8 cellular contexts compared by ENCODE assay signal in genomic region chr16:1420540-1421205, GRCh38. TPM values are rescaled to one million over a fixed set of nuclear protein-coding genes. Genes with fewer than 3 reads are reported as not detected.
A peak's percentile ranks its signal among the peaks of the same experiment; 100 is the strongest.
DNase-seq lines count a peak whose midpoint lies in the region; ATAC-seq and TF ChIP-seq lines count a peak whose summit lies in the region.

Gene UQCC4, minus strand, starts transcription at chr16:1420747. Its CDS starts 24 bp downstream, at chr16:1420723.

- peaks cover 22% of the 10 kb centered on the region for H3K36me3 Mint-ChIP-seq in activated T-helper 2 cell treated with anti-CD3 and anti-CD28 coated beads, Interferon-gamma antibody, Interleukin-2, Interleukin-4, amounts not matched to agents 10 μg/mL and 5 μg/mL and 100 μg/mL, durations not matched to agents 14 hours and 24 hours and 36 hours (ENCODE audit: low read depth)
- no peaks in the 10 kb centered on the region for H3K36me3 Mint-ChIP-seq in natural killer cell

- peak; percentile 89 to 95 (median 92) for ATAC-seq in natural killer cell

- peaks cover 4% of the 10 kb centered on the region for H3K4me1 Mint-ChIP-seq in activated T-helper 2 cell treated with anti-CD3 and anti-CD28 coated beads, Interferon-gamma antibody, Interleukin-2, Interleukin-4, amounts not matched to agents 10 μg/mL and 5 μg/mL and 100 μg/mL, durations not matched to agents 14 hours and 24 hours and 36 hours (ENCODE audit: low read depth)
- peaks cover 0 to 15% of the 10 kb centered on the region in 2 donors for H3K4me1 Mint-ChIP-seq in natural killer cell

- H3K27ac Mint-ChIP-seq in activated T-helper 2 cell treated with anti-CD3 and anti-CD28 coated beads, Interferon-gamma antibody, Interleukin-2, Interleukin-4, amounts not matched to agents 10 μg/mL and 5 μg/mL and 100 μg/mL, durations not matched to agents 14 hours and 24 hours and 36 hours = peak within 1 kb of the TSS; percentile 98
- H3K27ac Mint-ChIP-seq in natural killer cell = peak within 1 kb of the TSS; percentile 96 to 97

- intact Hi-C loops in activated T-helper 2 cell treated with anti-CD3 and anti-CD28 coated beads, Interferon-gamma antibody, Interleukin-2, Interleukin-4, amounts not matched to agents 10 μg/mL and 5 μg/mL and 100 μg/mL, durations not matched to agents 14 hours and 24 hours and 36 hours (cut with micrococcal nuclease) = loop anchor here (1.0 to 10.0 kb wide), 7 partner anchors 54 to 893 kb away; partner anchors contain the start of genes CAPN15, CLCN7, CRAMP1 and IFT140
- intact Hi-C loops in natural killer cell (cut with micrococcal nuclease) = loop anchor here (2.0 kb wide), 2 partner anchors 112 to 192 kb away; partner anchors contain the start of genes CRAMP1, IFT140 and UBE2I

- CTCF ChIA-PET in RWPE1 (lab: Yijun Ruan, JAX) = interaction anchor here (0.6 to 1.1 kb wide), 3 partner anchors 119 to 439 kb away, joined by 3 to 4 read pairs (median 3); no protein-coding TSS in a partner anchor

- DNase-seq in Daoy (ENCODE audit: low read depth) (peak; percentile 98), GOT3 (lab: John Stamatoyannopoulos, UW) (peak; percentile 89), LNCaP clone FGC (ENCODE audit: low read depth) (peak; percentile 96), RWPE1 (ENCODE audit: low spot score) (peak; percentile 97), fibroblast of mammary gland (ENCODE audit: low read depth) (peak; percentile 99), natural killer cell (peak; percentile 100)
- DNase-seq in activated T-helper 2 cell treated with anti-CD3 and anti-CD28 coated beads, Interferon-gamma antibody, Interleukin-2, Interleukin-4, amounts not matched to agents 10 μg/mL and 5 μg/mL and 100 μg/mL, durations not matched to agents 14 hours and 24 hours and 36 hours (ENCODE audit: low spot score) = peak; percentile 99
- DNase-seq in stimulated activated naive CD4-positive, alpha-beta T cell treated with Interleukin-2 at 50 U/mL for 16 hours (lab: John Stamatoyannopoulos, UW) = peak; percentile 98

- H3K4me3 Mint-ChIP-seq in activated T-helper 2 cell treated with anti-CD3 and anti-CD28 coated beads, Interferon-gamma antibody, Interleukin-2, Interleukin-4, amounts not matched to agents 10 μg/mL and 5 μg/mL and 100 μg/mL, durations not matched to agents 14 hours and 24 hours and 36 hours (ENCODE audit: low read depth) = peak within 1 kb of the TSS; percentile 87
- peak within 1 kb of the TSS; percentile 99 for H3K4me3 Mint-ChIP-seq in natural killer cell

- H3K27me3 Mint-ChIP-seq in activated T-helper 2 cell treated with anti-CD3 and anti-CD28 coated beads, Interferon-gamma antibody, Interleukin-2, Interleukin-4, amounts not matched to agents 10 μg/mL and 5 μg/mL and 100 μg/mL, durations not matched to agents 14 hours and 24 hours and 36 hours (ENCODE audit: low read depth) = no peaks in the 10 kb centered on the region
- H3K27me3 Mint-ChIP-seq in natural killer cell (ENCODE audit: low read depth in 2 of 2) = no peaks in the 10 kb centered on the region

- H3K4me3 ChIP-seq in LNCaP clone FGC (ENCODE audit: low read depth, low read length) (peak within 1 kb of the TSS; percentile 81), fibroblast of mammary gland (ENCODE audit: control insufficient read depth, low read depth, low read length) (peak within 1 kb of the TSS; percentile 97)

- no peaks in the 10 kb centered on the region for H3K9me3 Mint-ChIP-seq in activated T-helper 2 cell treated with anti-CD3 and anti-CD28 coated beads, Interferon-gamma antibody, Interleukin-2, Interleukin-4, amounts not matched to agents 10 μg/mL and 5 μg/mL and 100 μg/mL, durations not matched to agents 14 hours and 24 hours and 36 hours
- no peaks in the 10 kb centered on the region for H3K9me3 Mint-ChIP-seq in natural killer cell

- POLR2A ChIA-PET in RWPE1 (lab: Yijun Ruan, JAX; ENCODE audit: low non-redundant PET) = interaction anchor here (0.7 to 1.5 kb wide), 5 partner anchors 9 to 191 kb away, joined by 3 to 8 read pairs (median 4); partner anchors contain the start of genes CRAMP1 and IFT140

- H3K27ac ChIP-seq in RWPE1 = peak within 1 kb of the TSS; percentile 89

- TF ChIP-seq CTCF in LNCaP clone FGC (IDR thresholded peaks at IDR 0.05; ENCODE audit: control insufficient read depth, extremely low read depth, insufficient read depth) (no peak), RWPE1 (conservative IDR thresholded peaks at IDR 0.05; ENCODE audit: low read depth) (no peak), fibroblast of mammary gland (conservative IDR thresholded peaks at IDR 0.05; ENCODE audit: control insufficient read depth, insufficient read depth, low read depth, low read length) (no peak), natural killer cell (IDR thresholded peaks at IDR 0.05) (no peak)

RNA-seq across cellular contexts. Expression of gene UQCC4, which starts in this region (rescaled TPM):
- total RNA-seq in Daoy (2014; rRNA removed; shearing (Covaris generic)) = 21.7 and 25.8 TPM in 2 replicates
- total RNA-seq in activated T-helper 2 cell treated with anti-CD3 and anti-CD28 coated beads, Interferon-gamma antibody, Interleukin-2, Interleukin-4, amounts not matched to agents 10 μg/mL and 5 μg/mL and 100 μg/mL, durations not matched to agents 14 hours and 24 hours and 36 hours = 17.8 and 21.3 TPM in 2 replicates
- 10 to 100 TPM; 10.9 to 13.6 (median 11.5) TPM for total RNA-seq in natural killer cell

Comparison
In these comparisons a context has a peak if more than half of its experiments do, and no peak if none do; other contexts are left out.
1. Peak in every context shown above with its lines: DNase-seq, ATAC-seq, H3K4me3 ChIP-seq and H3K27ac ChIP-seq.